26 cellular contexts compared by ENCODE assay signal in the genomic region with DNA sequence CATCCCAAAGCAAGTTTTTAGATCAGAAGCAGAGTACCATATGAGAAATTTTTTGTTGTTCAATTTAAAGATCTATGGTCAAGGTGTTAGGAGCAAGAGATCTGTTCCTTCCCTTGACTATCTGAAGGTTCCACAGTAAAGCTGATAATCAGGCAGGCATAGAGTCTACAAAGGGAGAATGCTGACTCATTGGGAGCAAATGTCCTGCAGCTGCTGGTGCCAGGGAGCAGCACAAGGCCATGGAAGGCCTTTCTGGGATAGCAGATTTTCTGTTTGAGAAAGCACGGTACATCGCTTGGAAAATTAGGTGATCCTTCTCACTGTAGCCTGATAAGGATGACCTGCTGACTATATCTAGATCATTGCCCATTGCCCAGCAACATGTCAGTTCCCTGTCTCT.
A peak's percentile ranks its signal among the peaks of the same experiment; 100 is the strongest.
DNase-seq lines count a peak whose midpoint lies in the region; ATAC-seq and TF ChIP-seq lines count a peak whose summit lies in the region.
"Had no signal": no experiment of that assay in that cellular context is flagged by ENCODE, and none has a peak within 500 bp of the region (broad histone marks: within the 10 kb centered on the region; RNA-seq: fewer than 3 reads in every experiment).

No MANE protein-coding gene starts in this region.

- no peak for TF ChIP-seq POLR2A in adrenal gland (IDR thresholded peaks at IDR 0.05)

- no peaks in the 10 kb centered on the region for H3K36me3 ChIP-seq in adrenal gland (replicated peaks in 1 of 2)
- H3K36me3 ChIP-seq in mesodermal cell (ENCODE audit: control insufficient read depth, insufficient read depth, low read length) = no peaks in the 10 kb centered on the region
- H3K36me3 ChIP-seq: tibial nerve had no signal

- H3K9me3 ChIP-seq in adrenal gland (replicated peaks in 1 of 3) (no peaks in the 10 kb centered on the region), mesodermal cell (ENCODE audit: control insufficient read depth, low read length) (no peaks in the 10 kb centered on the region)
- H3K9me3 ChIP-seq: psoas muscle, SK-N-SH, tibial nerve had no signal

- intact Hi-C loops in adrenal gland (cut with DNase I) = loop anchor here in 1 of 2 donors (10.0 kb wide), 1 partner anchor 481 kb away; no protein-coding TSS in a partner anchor

- ATAC-seq in HG03378 (IDR thresholded peaks at IDR 0.05; ENCODE audit: unreplicated experiment) (no peak), HG03354 (IDR thresholded peaks at IDR 0.05; ENCODE audit: poor library complexity, severe bottlenecking, unreplicated experiment) (no peak)
- ATAC-seq: activated CD8-positive, alpha-beta T cell treated with anti-CD3 and anti-CD28 coated beads for 36 hours; activated T-cell treated with anti-CD3 and anti-CD28 coated beads, Interleukin-2, amount 50 U/mL, for 4 hours; left lobe of liver; stimulated activated naive CD8-positive, alpha-beta T cell treated with anti-CD3 and anti-CD28 coated beads, Interleukin-15, Interleukin-2, amounts not matched to agents 100 U/mL and 50 U/mL, for 24 hours had no signal

- H3K4me1 ChIP-seq in adrenal gland (replicated peaks in 1 of 2) (peaks cover 4 to 35% of the 10 kb centered on the region in 2 donors), mesodermal cell (ENCODE audit: control insufficient read depth, insufficient read depth, low read length, poor library complexity, severe bottlenecking) (peaks cover 25% of the 10 kb centered on the region)
- H3K4me1 ChIP-seq: psoas muscle had no signal

- no peak for TF ChIP-seq CTCF in adrenal gland (IDR thresholded peaks at IDR 0.05)

- no peaks in the 10 kb centered on the region for H3K27me3 ChIP-seq in adrenal gland
- H3K27me3 ChIP-seq: tibial nerve had no signal

- DNase-seq in DMS53 treated with DMSO at 0.1 percent for 48 hours (lab: John Stamatoyannopoulos, UW; ENCODE audit: unreplicated experiment) (peak; percentile 60), adrenal gland (peak; percentile 15 to 66 (median 59)), fibroblast of gingiva (ENCODE audit: low read depth) (peak; percentile 21), GDM1 (lab: John Stamatoyannopoulos, UW) (no peak)
- DNase-seq in activated CD4-positive, alpha-beta T cell treated with anti-CD3 and anti-CD28 coated beads for 48 hours = no peak
- DNase-seq: ACHN; activated CD4-positive, CD25-positive, alpha-beta regulatory T cell; activated CD8-positive, alpha-beta T cell treated with anti-CD3 and anti-CD28 coated beads for 36 hours; activated naive CD4-positive, alpha-beta T cell treated with anti-CD3 and anti-CD28 coated beads for 36 hours; activated T-cell treated with anti-CD3 and anti-CD28 coated beads, Interleukin-2, amount 50 U/mL, for 4 hours; CD4-positive, CD25-positive, alpha-beta regulatory T cell; cortex of kidney; DMS 273 treated with DMSO at 0.1 percent for 48 hours; midbrain; NCI-H1417; NCI-H524; psoas muscle; SK-N-SH; small intestine; stimulated activated CD4-positive, alpha-beta T cell treated with anti-CD3 and anti-CD28 coated beads, Interleukin-2, amount 100 ng/mL, for 48 hours; stimulated activated naive CD8-positive, alpha-beta T cell treated with anti-CD3 and anti-CD28 coated beads, Interleukin-15, Interleukin-2, amounts not matched to agents 100 U/mL and 50 U/mL, for 24 hours had no signal

- H3K4me3 ChIP-seq in adrenal gland (no peak overlapping the region), mesodermal cell (ENCODE audit: extremely low read depth, insufficient read depth, low read length, poor library complexity, severe bottlenecking) (no peak overlapping the region)
- H3K4me3 ChIP-seq: psoas muscle, tibial nerve had no signal

- 21 to 63% (median 49%) methylated on average over 2 of the region's 2 CpGs for WGBS in adrenal gland, 4 donors
- 87 to 95% methylated on average over 2 of the region's 2 CpGs for WGBS in mesodermal cell (ENCODE audit: insufficient coverage in 2 of 2), 2 experiments

- H3K27ac ChIP-seq in adrenal gland (peak overlapping the region in 1 of 5 donors; percentile 19), mesodermal cell (ENCODE audit: low read depth, low read length, severe bottlenecking) (peak overlapping the region; percentile 59)
- H3K27ac ChIP-seq: psoas muscle, tibial nerve had no signal

Comparison
In these comparisons a context has a peak if more than half of its experiments do, and no peak if none do; other contexts are left out.
1. DNase-seq: peak in DMS53 treated with DMSO at 0.1 percent for 48 hours (single experiment), adrenal gland (7 of 7) and fibroblast of gingiva (single experiment); none in activated CD4-positive, alpha-beta T cell treated with anti-CD3 and anti-CD28 coated beads for 48 hours (single experiment) and GDM1 (single experiment).